ENCODE assay signal across 17 cellular contexts in genomic region chr15:28380053-28380452, GRCh38. TPM values are rescaled to one million over a fixed set of nuclear protein-coding genes. Genes with fewer than 3 reads are reported as not detected.
"Had no signal": no experiment of that assay in that cellular context is flagged by ENCODE, and none has a peak within 500 bp of the region (broad histone marks: within the 10 kb centered on the region; RNA-seq: fewer than 3 reads in every experiment).

No MANE protein-coding gene starts in this region.

RNA-seq across cellular contexts. Expression of gene GOLGA8F, which starts 1.6 kb away (rescaled TPM):
- total RNA-seq: natural killer cell treated with Interleukin-12 subunit alpha and Interleukin-12 subunit beta and Interleukin-15 and Interleukin-18, amount 100 ng/mL, for 72 hours; neural crest cell; omental fat pad; osteocyte; posterior vena cava; prostate gland; pulmonary artery endothelial cell; right atrium auricular region; sciatic nerve; smooth muscle cell; spleen; suprapubic skin; transverse colon; upper lobe of right lung; urinary bladder; uterus had no signal

RNA-seq across cellular contexts. Expression of gene GOLGA6L24, which starts 22.2 kb away (rescaled TPM):
- total RNA-seq: natural killer cell treated with Interleukin-12 subunit alpha and Interleukin-12 subunit beta and Interleukin-15 and Interleukin-18, amount 100 ng/mL, for 72 hours; neural crest cell; omental fat pad; osteocyte; pancreas; posterior vena cava; pulmonary artery endothelial cell; right atrium auricular region; sciatic nerve; smooth muscle cell; spleen; suprapubic skin; transverse colon; upper lobe of right lung; urinary bladder; uterus had no signal
